ENCODE assay signal across 11 cellular contexts in genomic region chr11:64887234-64887756, GRCh38. TPM values are rescaled to one million over a fixed set of nuclear protein-coding genes. Genes with fewer than 3 reads are reported as not detected.
A peak's percentile ranks its signal among the peaks of the same experiment; 100 is the strongest.
DNase-seq lines count a peak whose midpoint lies in the region; ATAC-seq, FAIRE-seq and TF ChIP-seq lines count a peak whose summit lies in the region.
"Had no signal": no experiment of that assay in that cellular context is flagged by ENCODE, and none has a peak within 500 bp of the region (broad histone marks: within the 10 kb centered on the region; RNA-seq: fewer than 3 reads in every experiment).

No MANE protein-coding gene starts in this region.

- H3K36me3 Mint-ChIP-seq in stimulated activated naive CD8-positive, alpha-beta T cell treated with anti-CD3 and anti-CD28 coated beads, Interleukin-15, Interleukin-2, amounts not matched to agents 100 ng/mL and 50 ng/mL, for 24 hours (ENCODE audit: low read depth): no peaks in the 10 kb centered on the region
- no peaks in the 10 kb centered on the region for H3K36me3 Mint-ChIP-seq in activated T-helper 1 cell treated with anti-CD3 and anti-CD28 coated beads, Interleukin-12 subunit alpha, Interleukin-12 subunit beta, Interleukin-2, Interleukin-4 antibody, amounts not matched to agents 30 ng/mL and 10 ng/mL and 1 ng/mL, durations not matched to agents 14 hours and 24 hours and 36 hours (ENCODE audit: low read depth)

- H3K27me3 Mint-ChIP-seq in stimulated activated naive CD8-positive, alpha-beta T cell treated with anti-CD3 and anti-CD28 coated beads, Interleukin-15, Interleukin-2, amounts not matched to agents 100 ng/mL and 50 ng/mL, for 24 hours: no peaks in the 10 kb centered on the region
- no peaks in the 10 kb centered on the region for H3K27me3 Mint-ChIP-seq in activated T-helper 1 cell treated with anti-CD3 and anti-CD28 coated beads, Interleukin-12 subunit alpha, Interleukin-12 subunit beta, Interleukin-2, Interleukin-4 antibody, amounts not matched to agents 30 ng/mL and 10 ng/mL and 1 ng/mL, durations not matched to agents 14 hours and 24 hours and 36 hours (ENCODE audit: insufficient read depth)

- no peaks in the 10 kb centered on the region for H3K27me3 ChIP-seq in mucosa of rectum (ENCODE audit: control insufficient read depth in 2 of 2, insufficient read depth in 2 of 2, low read length in 2 of 2)

- no peak for TF ChIP-seq POLR2A in GM12892 (IDR thresholded peaks at IDR 0.05; ENCODE audit: low read depth, low read length)

- peaks cover 17% of the 10 kb centered on the region in 2 donors for H3K36me3 ChIP-seq in mucosa of rectum (ENCODE audit: control insufficient read depth in 2 of 2, insufficient read depth in 2 of 2, low read length in 2 of 2)

- peak overlapping the region; percentile 95 to 99 for H3K27ac ChIP-seq in mucosa of rectum (ENCODE audit: low read depth in 2 of 2, low read length in 2 of 2)

- no peaks in the 10 kb centered on the region for H3K9me3 Mint-ChIP-seq in stimulated activated naive CD8-positive, alpha-beta T cell treated with anti-CD3 and anti-CD28 coated beads, Interleukin-15, Interleukin-2, amounts not matched to agents 100 ng/mL and 50 ng/mL, for 24 hours
- H3K9me3 Mint-ChIP-seq in activated T-helper 1 cell treated with anti-CD3 and anti-CD28 coated beads, Interleukin-12 subunit alpha, Interleukin-12 subunit beta, Interleukin-2, Interleukin-4 antibody, amounts not matched to agents 30 ng/mL and 10 ng/mL and 1 ng/mL, durations not matched to agents 14 hours and 24 hours and 36 hours: no peaks in the 10 kb centered on the region

- peak overlapping the region; percentile 89 for H3K27ac Mint-ChIP-seq in stimulated activated naive CD8-positive, alpha-beta T cell treated with anti-CD3 and anti-CD28 coated beads, Interleukin-15, Interleukin-2, amounts not matched to agents 100 ng/mL and 50 ng/mL, for 24 hours
- peak overlapping the region; percentile 40 for H3K27ac Mint-ChIP-seq in activated T-helper 1 cell treated with anti-CD3 and anti-CD28 coated beads, Interleukin-12 subunit alpha, Interleukin-12 subunit beta, Interleukin-2, Interleukin-4 antibody, amounts not matched to agents 30 ng/mL and 10 ng/mL and 1 ng/mL, durations not matched to agents 14 hours and 24 hours and 36 hours

- DNase-seq in stimulated activated naive CD8-positive, alpha-beta T cell treated with anti-CD3 and anti-CD28 coated beads, Interleukin-15, Interleukin-2, amounts not matched to agents 100 U/mL and 50 U/mL, for 24 hours: no peak
- DNase-seq in activated T-helper 1 cell treated with anti-CD3 and anti-CD28 coated beads, Interleukin-12 subunit alpha, Interleukin-12 subunit beta, Interleukin-2, Interleukin-4 antibody, amounts not matched to agents 30 ng/mL and 10 ng/mL and 1 ng/mL, durations not matched to agents 14 hours and 24 hours and 36 hours (ENCODE audit: low spot score): no peak
- DNase-seq in NCI-H1930 (lab: John Stamatoyannopoulos, UW) (no peak), GM12892 (ENCODE audit: insufficient read length) (no peak), NCI-H2227 treated with DMSO at 0.1 percent for 48 hours (lab: John Stamatoyannopoulos, UW) (no peak)

- H3K9ac ChIP-seq in mucosa of rectum (ENCODE audit: low read depth in 1 of 2, low read length in 2 of 2): peak overlapping the region; percentile 47 to 50

- intact Hi-C loops in activated T-helper 1 cell treated with anti-CD3 and anti-CD28 coated beads, Interleukin-12 subunit alpha, Interleukin-12 subunit beta, Interleukin-2, Interleukin-4 antibody, amounts not matched to agents 30 ng/mL and 10 ng/mL and 1 ng/mL, durations not matched to agents 14 hours and 24 hours and 36 hours (cut with micrococcal nuclease): no loop called here

- peak overlapping the region; percentile 53 for H3K4me3 Mint-ChIP-seq in stimulated activated naive CD8-positive, alpha-beta T cell treated with anti-CD3 and anti-CD28 coated beads, Interleukin-15, Interleukin-2, amounts not matched to agents 100 ng/mL and 50 ng/mL, for 24 hours
- H3K4me3 Mint-ChIP-seq in activated T-helper 1 cell treated with anti-CD3 and anti-CD28 coated beads, Interleukin-12 subunit alpha, Interleukin-12 subunit beta, Interleukin-2, Interleukin-4 antibody, amounts not matched to agents 30 ng/mL and 10 ng/mL and 1 ng/mL, durations not matched to agents 14 hours and 24 hours and 36 hours: no peak overlapping the region

- peaks cover 25% of the 10 kb centered on the region for H3K4me1 Mint-ChIP-seq in stimulated activated naive CD8-positive, alpha-beta T cell treated with anti-CD3 and anti-CD28 coated beads, Interleukin-15, Interleukin-2, amounts not matched to agents 100 ng/mL and 50 ng/mL, for 24 hours (ENCODE audit: low read depth)
- peaks cover 28% of the 10 kb centered on the region for H3K4me1 Mint-ChIP-seq in activated T-helper 1 cell treated with anti-CD3 and anti-CD28 coated beads, Interleukin-12 subunit alpha, Interleukin-12 subunit beta, Interleukin-2, Interleukin-4 antibody, amounts not matched to agents 30 ng/mL and 10 ng/mL and 1 ng/mL, durations not matched to agents 14 hours and 24 hours and 36 hours (ENCODE audit: low read depth)

- peak overlapping the region; percentile 42 to 48 for H3K4me3 ChIP-seq in mucosa of rectum (ENCODE audit: low read length in 2 of 2)

- H3K9me3 ChIP-seq in mucosa of rectum (ENCODE audit: control insufficient read depth in 2 of 2, low read length in 2 of 2): no peaks in the 10 kb centered on the region

- FAIRE-seq in GM12892 (lab: Jason Lieb, UNC): no peak
- FAIRE-seq: D721Med had no signal

- peaks cover 19 to 39% of the 10 kb centered on the region in 2 donors for H3K4me1 ChIP-seq in mucosa of rectum (ENCODE audit: control insufficient read depth in 2 of 2, insufficient read depth in 2 of 2, low read length in 2 of 2)

- ATAC-seq in stimulated activated naive CD8-positive, alpha-beta T cell treated with anti-CD3 and anti-CD28 coated beads, Interleukin-15, Interleukin-2, amounts not matched to agents 100 U/mL and 50 U/mL, for 24 hours: no peak
- ATAC-seq in GM19395 (IDR thresholded peaks at IDR 0.05; ENCODE audit: unreplicated experiment): no peak

RNA-seq across cellular contexts. Expression of gene EHD1, which starts 8.9 kb away (rescaled TPM):
- 88.0 and 96.9 TPM in 2 replicates for total RNA-seq in activated T-helper 1 cell treated with anti-CD3 and anti-CD28 coated beads, Interleukin-12 subunit alpha, Interleukin-12 subunit beta, Interleukin-2, Interleukin-4 antibody, amounts not matched to agents 30 ng/mL and 10 ng/mL and 1 ng/mL, durations not matched to agents 14 hours and 24 hours and 36 hours
- 76.6 TPM for polyA plus RNA-seq in GM12892 (2012; ENCODE audit: missing spikeins)

RNA-seq across cellular contexts. Expression of gene ATG2A, which starts 29.7 kb away (rescaled TPM):
- 24.6 and 24.9 TPM in 2 replicates for total RNA-seq in activated T-helper 1 cell treated with anti-CD3 and anti-CD28 coated beads, Interleukin-12 subunit alpha, Interleukin-12 subunit beta, Interleukin-2, Interleukin-4 antibody, amounts not matched to agents 30 ng/mL and 10 ng/mL and 1 ng/mL, durations not matched to agents 14 hours and 24 hours and 36 hours
- polyA plus RNA-seq in GM12892 (2012; ENCODE audit: missing spikeins): 3.2 TPM

RNA-seq across cellular contexts. Expression of gene PPP2R5B, which starts 37.2 kb away (rescaled TPM):
- total RNA-seq in activated T-helper 1 cell treated with anti-CD3 and anti-CD28 coated beads, Interleukin-12 subunit alpha, Interleukin-12 subunit beta, Interleukin-2, Interleukin-4 antibody, amounts not matched to agents 30 ng/mL and 10 ng/mL and 1 ng/mL, durations not matched to agents 14 hours and 24 hours and 36 hours: 7.3 and 14.0 TPM in 2 replicates
- 8.6 TPM for polyA plus RNA-seq in GM12892 (2012; ENCODE audit: missing spikeins)

RNA-seq across cellular contexts. Expression of gene CDC42BPG, which starts 42.8 kb away (rescaled TPM):
- total RNA-seq in activated T-helper 1 cell treated with anti-CD3 and anti-CD28 coated beads, Interleukin-12 subunit alpha, Interleukin-12 subunit beta, Interleukin-2, Interleukin-4 antibody, amounts not matched to agents 30 ng/mL and 10 ng/mL and 1 ng/mL, durations not matched to agents 14 hours and 24 hours and 36 hours: 0.29 and 0.44 TPM in 2 replicates
- polyA plus RNA-seq in GM12892 (2012; ENCODE audit: missing spikeins): 0.15 TPM
- polyA plus RNA-seq: neural cell had no signal

RNA-seq across cellular contexts. Expression of gene GPHA2, which starts 48.4 kb away (rescaled TPM):
- not detected in 2 replicates for total RNA-seq in activated T-helper 1 cell treated with anti-CD3 and anti-CD28 coated beads, Interleukin-12 subunit alpha, Interleukin-12 subunit beta, Interleukin-2, Interleukin-4 antibody, amounts not matched to agents 30 ng/mL and 10 ng/mL and 1 ng/mL, durations not matched to agents 14 hours and 24 hours and 36 hours
- not detected for polyA plus RNA-seq in GM12892 (2012; ENCODE audit: missing spikeins)
- total RNA-seq: T-helper 2 cell treated with Interferon-gamma antibody and Interleukin-4, amounts not matched to agents 100 ng/mL and 5 ng/mL, for 36 hours had no signal
- polyA plus RNA-seq: neural cell had no signal
